8 cellular contexts compared by ENCODE assay signal in the genomic region with DNA sequence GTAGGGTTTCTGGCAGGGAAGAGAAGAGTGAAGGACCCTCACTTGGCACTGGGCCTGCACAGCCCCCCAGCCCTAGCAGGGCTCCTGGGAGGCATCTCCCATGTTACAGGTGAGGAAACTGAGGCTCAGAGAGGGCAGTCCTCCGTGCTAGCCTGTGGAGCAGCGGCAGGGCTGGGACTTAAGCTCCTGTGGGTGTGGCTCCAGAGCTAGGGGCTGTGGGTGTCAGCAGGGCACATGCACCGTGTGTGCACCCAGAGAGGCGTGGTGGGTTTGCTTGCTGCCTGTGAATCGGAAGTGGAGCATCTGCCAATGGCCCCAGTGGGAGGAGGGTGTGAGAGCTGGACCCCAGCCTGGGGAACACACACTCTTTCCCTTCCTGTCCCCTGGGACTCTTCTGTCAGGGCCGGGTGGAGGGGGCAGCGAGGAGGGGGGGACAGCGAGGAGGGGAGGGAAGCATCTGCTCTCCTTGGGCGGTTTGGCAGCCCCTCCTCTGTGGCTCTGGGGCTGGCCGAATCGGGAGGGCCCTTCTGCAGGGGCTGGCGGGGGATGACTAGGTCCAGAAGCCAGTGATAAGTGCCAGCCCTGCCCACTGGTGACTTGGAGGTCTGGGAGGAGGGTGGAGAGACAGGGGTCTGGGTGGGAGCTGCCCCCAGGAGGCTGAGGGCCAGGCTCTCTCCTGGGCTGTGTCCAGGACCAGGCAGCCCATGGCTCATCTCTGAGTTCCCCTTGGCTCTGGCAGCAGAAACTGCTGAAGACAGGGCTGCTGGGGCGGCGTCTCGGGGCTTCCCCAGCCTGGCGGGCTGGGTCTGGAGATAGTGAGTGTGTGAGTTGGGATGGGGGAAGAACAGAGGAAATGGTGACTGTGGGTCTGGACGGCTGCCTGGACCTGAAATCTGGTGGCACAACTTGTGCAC. TPM values are rescaled to one million over a fixed set of nuclear protein-coding genes. Genes with fewer than 3 reads are reported as not detected.
DNase-seq lines count a peak whose midpoint lies in the region; ATAC-seq, FAIRE-seq and TF ChIP-seq lines count a peak whose summit lies in the region.
"Not testable (repeated sequence)": the region's sequence is repeated elsewhere in the genome, so short reads cannot be mapped to it uniquely, and the experiment has no call there.

No MANE protein-coding gene starts in this region.

- TF ChIP-seq RAD21 in K562 (CRISPR knock-in tag; conservative IDR thresholded peaks at IDR 0.05 in 1 of 2, IDR thresholded peaks at IDR 0.05 in 1 of 2), result not testable (repeated sequence)

- not testable (repeated sequence) for H3K79me2 ChIP-seq in Loucy (ENCODE audit: insufficient read depth, low read length); K562 (ENCODE audit: control insufficient read depth, insufficient read depth, low read length)

- not testable (repeated sequence) for H3K4me1 ChIP-seq in HEK293 (ENCODE audit: control insufficient read depth, insufficient read depth, low read length)
- peaks cover 62% of the 10 kb centered on the region for H3K4me1 ChIP-seq in Loucy (ENCODE audit: insufficient read depth, low read length, poor library complexity, severe bottlenecking)
- peaks cover 3 to 29% of the 10 kb centered on the region in 2 experiments for H3K4me1 ChIP-seq in K562 (replicated peaks in 1 of 2; ENCODE audit: control insufficient read depth in 2 of 2, insufficient read depth in 2 of 2, low read length in 2 of 2)
- peaks cover 0 to 72% (median 39%) of the 10 kb centered on the region in 12 donors for H3K4me1 ChIP-seq in heart left ventricle
- peaks cover 19 to 50% (median 24%) of the 10 kb centered on the region in 4 donors for H3K4me1 ChIP-seq in upper lobe of left lung

- H4K20me1 ChIP-seq in Loucy (ENCODE audit: insufficient read depth, low read length, poor library complexity, severe bottlenecking); K562 (replicated peaks; ENCODE audit: control insufficient read depth, insufficient read depth, low read length): not testable (repeated sequence)

- peaks cover 1 to 23% of the 10 kb centered on the region in 2 donors for H3K4me1 Mint-ChIP-seq in natural killer cell treated with Interleukin-12 subunit alpha and Interleukin-12 subunit beta and Interleukin-15 and Interleukin-18, amount 100 ng/mL, for 72 hours (ENCODE audit: low read depth in 2 of 2)

- TF ChIP-seq POLR2A in K562 (conservative IDR thresholded peaks at IDR 0.05); heart left ventricle (IDR thresholded peaks at IDR 0.05): not testable (repeated sequence)
- TF ChIP-seq POLR2A in upper lobe of left lung (IDR thresholded peaks at IDR 0.05), result peak in 1 of 4 donors; percentile 24

- BruUV-seq in K562 (replicated peaks; lab: Mats Ljungman, UMichigan), result not testable (repeated sequence)

- POLR2A ChIA-PET in HEK293 (lab: Yijun Ruan, JAX); K562 (lab: Yijun Ruan, JAX): not testable (repeated sequence)

- H3K4me2 ChIP-seq in Loucy (ENCODE audit: low read depth, low read length, poor library complexity, severe bottlenecking), result peak overlapping the region; percentile 69
- not testable (repeated sequence) for H3K4me2 ChIP-seq in K562 (ENCODE audit: insufficient read depth, low read length)

- WGBS in K562 (ENCODE audit: insufficient coverage, low coverage, missing lambda C conversion rate), result 21% methylated on average over 5 of the region's 17 CpGs
- WGBS in heart left ventricle, 4 donors, result 15 to 25% (median 23%) methylated on average over 4 to 16 of the region's 17 CpGs
- WGBS in upper lobe of left lung, 2 donors, result 8 to 20% methylated on average over 1 to 10 of the region's 17 CpGs

- peak; percentile 55 for FAIRE-seq in K562 (lab: Jason Lieb, UNC)

- H3K27ac Mint-ChIP-seq in natural killer cell treated with Interleukin-12 subunit alpha and Interleukin-12 subunit beta and Interleukin-15 and Interleukin-18, amount 100 ng/mL, for 72 hours, result peak overlapping the region in 1 of 2 donors; percentile 35

- CTCF ChIA-PET in HEK293 (lab: Yijun Ruan, JAX); K562 (lab: Yijun Ruan, JAX; ENCODE audit: low intra/inter-chr PET ratio): not testable (repeated sequence)

- DNase-seq in GM04504 (ENCODE audit: low read depth) (peak; percentile 60), SK-N-DZ (ENCODE audit: low spot score) (peak; percentile 52), K562 (ENCODE audit: extremely low read depth in 1 of 4, low spot score in 3 of 4) (peak in 1 of 4 experiments; percentile 40), heart left ventricle (peak; percentile 65 to 82 (median 72)), upper lobe of left lung (peak; percentile 50 to 85)
- not testable (repeated sequence) for DNase-seq in natural killer cell treated with Interleukin-12 subunit alpha and Interleukin-12 subunit beta and Interleukin-15 and Interleukin-18, amount 100 ng/mL, for 72 hours (ENCODE audit: low spot score)

- not testable (repeated sequence) for H2AFZ ChIP-seq in Loucy (ENCODE audit: low read length); K562 (ENCODE audit: low read depth, low read length)

- not testable (repeated sequence) for TF ChIP-seq EP300 in K562 (IDR thresholded peaks at IDR 0.05; ENCODE audit: low read length); upper lobe of left lung (IDR thresholded peaks at IDR 0.05)

- H3K4me3 ChIP-seq in HEK293 (ENCODE audit: low read depth, low read length); K562; heart left ventricle; upper lobe of left lung: not testable (repeated sequence)
- H3K4me3 ChIP-seq in Loucy (ENCODE audit: low read length, poor library complexity, severe bottlenecking), result peak overlapping the region; percentile 53

- in situ Hi-C loops in K562 (cut with MboI), result not testable (repeated sequence)

- not testable (repeated sequence) for H3K27me3 ChIP-seq in Loucy (ENCODE audit: insufficient read depth, low read length, poor library complexity, severe bottlenecking); K562 (ENCODE audit: control insufficient read depth in 2 of 2, insufficient read depth in 2 of 2, low read length in 2 of 2); heart left ventricle; upper lobe of left lung

- not testable (repeated sequence) for H3K9me2 ChIP-seq in Loucy (replicated peaks; ENCODE audit: low read depth, low read length)

- H3K36me3 ChIP-seq in HEK293 (ENCODE audit: control insufficient read depth in 2 of 2, insufficient read depth in 1 of 2, low read length in 2 of 2); Loucy (ENCODE audit: insufficient read depth, low read length); K562 (ENCODE audit: control insufficient read depth, insufficient read depth, low read length); heart left ventricle; upper lobe of left lung: not testable (repeated sequence)

- H3F3A ChIP-seq in Loucy (ENCODE audit: low read depth), result not testable (repeated sequence)

- H3K9me3 Mint-ChIP-seq in natural killer cell treated with Interleukin-12 subunit alpha and Interleukin-12 subunit beta and Interleukin-15 and Interleukin-18, amount 100 ng/mL, for 72 hours, result not testable (repeated sequence)

- H3K36me3 Mint-ChIP-seq in natural killer cell treated with Interleukin-12 subunit alpha and Interleukin-12 subunit beta and Interleukin-15 and Interleukin-18, amount 100 ng/mL, for 72 hours, result not testable (repeated sequence)

- intact Hi-C loops in K562 (cut with micrococcal nuclease); heart left ventricle (cut with DNase I): not testable (repeated sequence)

- H3K9me3 ChIP-seq in HEK293 (ENCODE audit: control insufficient read depth, insufficient read depth, low read depth, low read length); Loucy (ENCODE audit: insufficient read depth, low read depth, low read length); K562 (replicated peaks; ENCODE audit: control insufficient read depth, insufficient read depth, low read depth, low read length); heart left ventricle; upper lobe of left lung: not testable (repeated sequence)

- ATAC-seq in K562 (peak; percentile 45), heart left ventricle (peak; percentile 16 to 52 (median 28)), upper lobe of left lung (ENCODE audit: low FRiP score in 2 of 2) (peak; percentile 5 to 78)
- peak; percentile 37 to 61 for ATAC-seq in natural killer cell treated with Interleukin-12 subunit alpha and Interleukin-12 subunit beta and Interleukin-15 and Interleukin-18, amount 100 ng/mL, for 72 hours

- peak overlapping the region; percentile 20 for H3K4me3 Mint-ChIP-seq in natural killer cell treated with Interleukin-12 subunit alpha and Interleukin-12 subunit beta and Interleukin-15 and Interleukin-18, amount 100 ng/mL, for 72 hours

- H3K9me1 ChIP-seq in K562 (ENCODE audit: control insufficient read depth, insufficient read depth, low read length), result not testable (repeated sequence)

- peak overlapping the region; percentile 69 for H3K9ac ChIP-seq in Loucy (ENCODE audit: low read depth, low read length, poor library complexity, severe bottlenecking)
- H3K9ac ChIP-seq in K562 (ENCODE audit: insufficient read depth in 1 of 2, low read depth in 2 of 2, low read length in 2 of 2), result not testable (repeated sequence)

- H3K27me3 Mint-ChIP-seq in natural killer cell treated with Interleukin-12 subunit alpha and Interleukin-12 subunit beta and Interleukin-15 and Interleukin-18, amount 100 ng/mL, for 72 hours, result not testable (repeated sequence)

- not testable (repeated sequence) for TF ChIP-seq CTCF in HEK293 (tag by site-specific recombination; IDR thresholded peaks at IDR 0.05); Loucy (conservative IDR thresholded peaks at IDR 0.05; ENCODE audit: low read length); K562 (IDR thresholded peaks at IDR 0.05 in 2 of 3, conservative IDR thresholded peaks at IDR 0.05 in 1 of 3; ENCODE audit: insufficient read depth in 2 of 3, low read depth in 1 of 3, low read length in 3 of 3); heart left ventricle (IDR thresholded peaks at IDR 0.05); upper lobe of left lung (IDR thresholded peaks at IDR 0.05)

- not testable (repeated sequence) for H3K27ac ChIP-seq in HEK293 (ENCODE audit: extremely low read depth, low read depth, low read length); K562 (ENCODE audit: extremely low read depth, low read depth, low read length)
- H3K27ac ChIP-seq in heart left ventricle (peak overlapping the region in 11 of 12 donors; percentile 37 to 93 (median 63)), upper lobe of left lung (peak overlapping the region in 3 of 4 donors; percentile 34 to 66 (median 65))

RNA-seq across cellular contexts. Expression of a gene that starts 12.4 kb away (rescaled TPM):
- 2.3 and 2.6 TPM in 2 replicates for polyA plus RNA-seq in SK-N-DZ (2014; cell fraction: cytosol; rRNA removed)
- polyA plus RNA-seq in SK-N-DZ (2014; cell fraction: nucleus; rRNA removed), result 1.7 and 2.3 TPM in 2 replicates
- 0.07 and 1.1 TPM in 2 replicates for total RNA-seq in K562 (2011; cell fraction: chromatin; rRNA removed; ENCODE audit: low replicate concordance)
- total RNA-seq in K562 (2011; cell fraction: nucleolus; rRNA removed), result 0.39 and 1.2 TPM in 2 replicates
- total RNA-seq in K562 (2011; cell fraction: nucleoplasm; rRNA removed), result 0.22 and 0.23 TPM in 2 replicates
- total RNA-seq in K562 (2014; rRNA removed) (0.08 TPM in 1 of 2 replicates, not detected in the other), K562 (2014; rRNA removed; fragmentation: Illumina TruSeq; extraction: Trizol) (not detected in 2 replicates), K562 (2015; rRNA removed; fragmentation: Illumina TruSeq; extraction: Trizol) (under 0.01 TPM in 1 of 2 replicates, not detected in the other), K562 (2021) (0.07 TPM in 2 replicates), heart left ventricle (10 to 100 TPM in 8 of 9 donors, 1 to 10 TPM in 1; 9.0 to 46.9 (median 18.8) TPM), upper lobe of left lung (10 to 100 TPM in 5 of 6 donors, 1 to 10 TPM in 1; 8.5 to 38.3 (median 17.7) TPM)
- polyA plus RNA-seq in K562 (2011; rRNA removed) (0.04 and 0.08 TPM in 2 replicates), K562 (2014; fragmentation: Illumina TruSeq; extraction: Trizol) (0.01 and 0.03 TPM in 2 replicates), K562 (2014; fragmentation: Nextera tagmentation; extraction: Ambion mirVana) (not detected), K562 (2014; rRNA removed) (not detected in 2 replicates), heart left ventricle (10 to 100 TPM in 1 of 2 donors, 1 to 10 TPM in 1; 8.5 to 13.9 TPM)
- 0.06 and 0.16 TPM in 2 replicates for polyA plus RNA-seq in K562 (2011; cell fraction: cytosol; rRNA removed)
- polyA plus RNA-seq in K562 (2011; cell fraction: nucleus; rRNA removed), result 0.21 and 0.73 TPM in 2 replicates
- polyA plus RNA-seq in K562 (2012), result 0.10 and 0.32 TPM in 2 replicates
- polyA minus RNA-seq in K562 (2011; rRNA and poly(A)+ RNA removed), result 0.09 and 0.11 TPM in 2 replicates
- polyA minus RNA-seq in K562 (2011; cell fraction: cytosol; rRNA and poly(A)+ RNA removed), result 0.29 and 0.73 TPM in 2 replicates
- 0.33 and 0.40 TPM in 2 replicates for polyA minus RNA-seq in K562 (2011; cell fraction: nucleus; rRNA and poly(A)+ RNA removed)
- total RNA-seq in natural killer cell treated with Interleukin-12 subunit alpha and Interleukin-12 subunit beta and Interleukin-15 and Interleukin-18, amount 100 ng/mL, for 72 hours, result not detected

RNA-seq across cellular contexts. Expression of a gene that starts 52.5 kb away (rescaled TPM):
- 3.5 and 4.2 TPM in 2 replicates for polyA plus RNA-seq in SK-N-DZ (2014; cell fraction: cytosol; rRNA removed)
- 7.1 and 10.5 TPM in 2 replicates for polyA plus RNA-seq in SK-N-DZ (2014; cell fraction: nucleus; rRNA removed)
- total RNA-seq in K562 (2011; cell fraction: chromatin; rRNA removed; ENCODE audit: low replicate concordance), result 12.7 and 30.2 TPM in 2 replicates
- 20.0 and 22.7 TPM in 2 replicates for total RNA-seq in K562 (2011; cell fraction: nucleolus; rRNA removed)
- 17.2 and 19.9 TPM in 2 replicates for total RNA-seq in K562 (2011; cell fraction: nucleoplasm; rRNA removed)
- total RNA-seq in K562 (2014; rRNA removed), result 10.0 and 13.0 TPM in 2 replicates
- 4.3 and 4.7 TPM in 2 replicates for total RNA-seq in K562 (2014; rRNA removed; fragmentation: Illumina TruSeq; extraction: Trizol)
- total RNA-seq in K562 (2015; rRNA removed; fragmentation: Illumina TruSeq; extraction: Trizol), result 8.3 and 8.8 TPM in 2 replicates
- 14.1 and 14.8 TPM in 2 replicates for total RNA-seq in K562 (2021)
- 7.9 and 8.2 TPM in 2 replicates for polyA plus RNA-seq in K562 (2011; rRNA removed)
- polyA plus RNA-seq in K562 (2011; cell fraction: cytosol; rRNA removed), result 9.2 and 11.6 TPM in 2 replicates
- polyA plus RNA-seq in K562 (2011; cell fraction: nucleus; rRNA removed), result 16.8 and 25.3 TPM in 2 replicates
- 11.0 and 16.8 TPM in 2 replicates for polyA plus RNA-seq in K562 (2012)
- polyA plus RNA-seq in K562 (2014; fragmentation: Illumina TruSeq; extraction: Trizol), result 10.1 TPM in 2 replicates
- 1 to 10 TPM; 1.4 to 1.8 TPM for polyA plus RNA-seq in K562 (2014; fragmentation: Nextera tagmentation; extraction: Ambion mirVana)
- 7.5 and 8.3 TPM in 2 replicates for polyA plus RNA-seq in K562 (2014; rRNA removed)
- polyA minus RNA-seq in K562 (2011; rRNA and poly(A)+ RNA removed), result 10.9 and 12.8 TPM in 2 replicates
- 11.5 and 12.8 TPM in 2 replicates for polyA minus RNA-seq in K562 (2011; cell fraction: cytosol; rRNA and poly(A)+ RNA removed)
- polyA minus RNA-seq in K562 (2011; cell fraction: nucleus; rRNA and poly(A)+ RNA removed), result 10.5 and 12.7 TPM in 2 replicates
- total RNA-seq in heart left ventricle, result 10 to 100 TPM in 6 of 9 donors, 1 to 10 TPM in 3; 8.3 to 20.9 (median 11.6) TPM
- 1 to 10 TPM; 7.7 to 9.2 TPM for polyA plus RNA-seq in heart left ventricle
- 1 to 10 TPM; 2.6 to 3.3 TPM for total RNA-seq in natural killer cell treated with Interleukin-12 subunit alpha and Interleukin-12 subunit beta and Interleukin-15 and Interleukin-18, amount 100 ng/mL, for 72 hours
- total RNA-seq in upper lobe of left lung, result 10 to 100 TPM; 26.7 to 46.1 (median 31.7) TPM

Comparison
In these comparisons a context has a peak if more than half of its experiments do, and no peak if none do; other contexts are left out.
1. RNA of a gene that starts 12.4 kb away (total RNA-seq): 8.5 to 38.3 TPM in upper lobe of left lung and 9.0 to 46.9 TPM in heart left ventricle; under 0.01 to 1.2 TPM in K562 and not detected in natural killer cell treated with Interleukin-12 subunit alpha and Interleukin-12 subunit beta and Interleukin-15 and Interleukin-18, amount 100 ng/mL, for 72 hours; every median in the first group is over 4 times any median in the second.
2. Peak in every context shown above with its lines, with median percentiles within 50 percentile points of each other: ATAC-seq.